ENCODE assay signal across 15 cellular contexts in genomic region chr6:33613794-33614166, GRCh38. TPM values are rescaled to one million over a fixed set of nuclear protein-coding genes. Genes with fewer than 3 reads are reported as not detected.
DNase-seq lines count a peak whose midpoint lies in the region; ATAC-seq, FAIRE-seq and TF ChIP-seq lines count a peak whose summit lies in the region.
"Had no signal": no experiment of that assay in that cellular context is flagged by ENCODE, and none has a peak within 500 bp of the region (broad histone marks: within the 10 kb centered on the region; RNA-seq: fewer than 3 reads in every experiment).

No MANE protein-coding gene starts in this region.

- DNase-seq in A549 (ENCODE audit: low read depth in 1 of 2, low spot score in 1 of 2) (no peak), HT1080 (ENCODE audit: low read depth) (peak; percentile 83), MCF 10A (ENCODE audit: unreplicated experiment) (peak; percentile 47), lower lobe of right lung (no peak), NCI-H345 (lab: John Stamatoyannopoulos, UW) (no peak), NCI-H2227 treated with DMSO at 0.1 percent for 48 hours (lab: John Stamatoyannopoulos, UW) (no peak)
- no peak for DNase-seq in stimulated activated CD4-positive, alpha-beta T cell treated with anti-CD3 and anti-CD28 coated beads, Interleukin-15, amount 100 ng/mL, for 24 hours
- no peak for DNase-seq in stimulated activated CD4-positive, alpha-beta T cell treated with anti-CD3 and anti-CD28 coated beads, Interleukin-12 subunit alpha, Interleukin-12 subunit beta, amount 100 ng/mL, for 4 hours
- DNase-seq: AML-193, GF-D8, natural killer cell, NCI-H82, T-helper 9 cell had no signal

- POLR2A ChIA-PET in A549 (lab: Yijun Ruan, JAX) = no interaction called here
- POLR2A ChIA-PET in MCF 10A (lab: Yijun Ruan, JAX) = interaction anchor here (0.6 to 1.4 kb wide), 4 partner anchors 9 to 1961 kb away, joined by 3 to 5 read pairs (median 4); partner anchors contain the start of gene BAG6

- FAIRE-seq in A549 (lab: Jason Lieb, UNC) = no peak

- H3K27ac Mint-ChIP-seq in MCF 10A (ENCODE audit: low read depth, unreplicated experiment) = peak overlapping the region; percentile 2
- H3K27ac Mint-ChIP-seq: natural killer cell had no signal

- H3K36me3 ChIP-seq in lower lobe of right lung = no peaks in the 10 kb centered on the region
- H3K36me3 ChIP-seq: HAP-1 had no signal

- WGBS in A549 (ENCODE audit: missing lambda C conversion rate) = 24% methylated on average over 4 of the region's 10 CpGs

- H3K4me1 Mint-ChIP-seq in MCF 10A (ENCODE audit: insufficient read depth, unreplicated experiment) = peaks cover 34% of the 10 kb centered on the region

- TF ChIP-seq RAD21 in A549 (conservative IDR thresholded peaks at IDR 0.05 in 1 of 2, IDR thresholded peaks at IDR 0.05 in 1 of 2) = no peak

- H3K27ac ChIP-seq in A549 = peak overlapping the region; percentile 42 to 65; a peak in 4 of 6 replicates
- no peak overlapping the region for H3K27ac ChIP-seq in lower lobe of right lung
- H3K27ac ChIP-seq: HL-60 had no signal

- intact Hi-C loops in MCF 10A (cut with micrococcal nuclease) = no loop called here
- intact Hi-C loops in lower lobe of right lung (cut with DNase I) = no loop called here

- no peak overlapping the region for H3K4me3 ChIP-seq in A549
- no peak overlapping the region for H3K4me3 ChIP-seq in lower lobe of right lung
- H3K4me3 ChIP-seq: HAP-1 had no signal

- no peaks in the 10 kb centered on the region for H3K36me3 Mint-ChIP-seq in MCF 10A (ENCODE audit: insufficient read depth, unreplicated experiment)
- H3K36me3 Mint-ChIP-seq: natural killer cell had no signal

- no peaks in the 10 kb centered on the region for H3K9me3 Mint-ChIP-seq in MCF 10A (ENCODE audit: unreplicated experiment)
- H3K9me3 Mint-ChIP-seq: natural killer cell had no signal

- H3K4me2 ChIP-seq in A549 = peak overlapping the region; percentile 36

- no peak overlapping the region for H3K4me3 Mint-ChIP-seq in MCF 10A (ENCODE audit: unreplicated experiment)
- H3K4me3 Mint-ChIP-seq: natural killer cell had no signal

- ATAC-seq in A549 = peak; percentile 33; a peak in 4 of 6 replicates
- ATAC-seq in lower lobe of right lung = peak; percentile 16 to 27
- ATAC-seq: natural killer cell had no signal

- CTCF ChIA-PET in A549 (lab: Yijun Ruan, JAX) (interaction anchor here (0.6 to 2.7 kb wide), 7 partner anchors 11 to 56 kb away, joined by 3 to 10 read pairs (median 3); no protein-coding TSS in a partner anchor), MCF 10A (lab: Yijun Ruan, JAX) (interaction anchor here (0.7 to 2.1 kb wide), 7 partner anchors 12 to 223 kb away, joined by 3 to 11 read pairs (median 4); no protein-coding TSS in a partner anchor)

- no peak for TF ChIP-seq EP300 in A549 (IDR thresholded peaks at IDR 0.05)

- H3K4me1 ChIP-seq in A549 (peaks cover 50% of the 10 kb centered on the region), lower lobe of right lung (peaks cover 18% of the 10 kb centered on the region)
- H3K4me1 ChIP-seq: HAP-1 had no signal

- no peaks in the 10 kb centered on the region for H3K27me3 ChIP-seq in lower lobe of right lung (ENCODE audit: low read depth)

- H3K27me3 Mint-ChIP-seq in MCF 10A (ENCODE audit: insufficient read depth, unreplicated experiment) = no peaks in the 10 kb centered on the region

- no peak for TF ChIP-seq CTCF in A549 (IDR thresholded peaks at IDR 0.05)
- TF ChIP-seq CTCF in MCF 10A (IDR thresholded peaks at IDR 0.05; ENCODE audit: unreplicated experiment) = no peak
- no peak for TF ChIP-seq CTCF in lower lobe of right lung (IDR thresholded peaks at IDR 0.05)

- TF ChIP-seq POLR2A in A549 (IDR thresholded peaks at IDR 0.05; ENCODE audit: low read length) = no peak

- H3K9me3 ChIP-seq in A549 = no peaks in the 10 kb centered on the region
- H3K9me3 ChIP-seq in lower lobe of right lung = no peaks in the 10 kb centered on the region
- H3K9me3 ChIP-seq: HAP-1 had no signal

- BruUV-seq in MCF 10A (replicated peaks; lab: Mats Ljungman, UMichigan) = no TSS peak

TF ChIP-seq in A549, 52 proteins besides CTCF, POLR2A, EP300 and RAD21:
- TF ChIP-seq BHLHE40 (IDR thresholded peaks at IDR 0.05; ENCODE audit: low read depth, low read length) (no peak), PBX3 (IDR thresholded peaks at IDR 0.05) (no peak), ELK1 (IDR thresholded peaks at IDR 0.05; ENCODE audit: low read depth, low read length) (no peak), USF2 (IDR thresholded peaks at IDR 0.05) (no peak), ESRRA (IDR thresholded peaks at IDR 0.05; ENCODE audit: borderline replicate concordance, low read length) (no peak), NFE2L2 (conservative IDR thresholded peaks at IDR 0.05; ENCODE audit: low read length) (no peak), HOXB5 (CRISPR knock-in tag; IDR thresholded peaks at IDR 0.05) (no peak), MAFK (IDR thresholded peaks at IDR 0.05; ENCODE audit: partially characterized antibody) (no peak), ZC3H11A (IDR thresholded peaks at IDR 0.05) (no peak), CBX8 (IDR thresholded peaks at IDR 0.05) (no peak), JUN (IDR thresholded peaks at IDR 0.05) (no peak), CHD2 (IDR thresholded peaks at IDR 0.05; ENCODE audit: low read length, partially characterized antibody) (no peak), TFCP2L1 (CRISPR knock-in tag; IDR thresholded peaks at IDR 0.05) (no peak), E2F6 (IDR thresholded peaks at IDR 0.05; ENCODE audit: borderline replicate concordance, low read depth) (no peak), HES2 (IDR thresholded peaks at IDR 0.05) (no peak), RCOR1 (IDR thresholded peaks at IDR 0.05; ENCODE audit: low read depth, low read length) (no peak)

RNA-seq across cellular contexts. Expression of gene ITPR3, which starts 7.3 kb away (rescaled TPM):
- polyA plus RNA-seq in A549 (2011; rRNA removed) (17.6 and 19.1 TPM in 2 replicates), A549 (2017; fragmentation: RNase III; extraction: RNeasy Plus Mini Kit Qiagen cat#74134 plus additional on column Dnase treatment) (19.0 to 20.8 TPM (median 20.7 TPM) in 3 replicates)
- 25.0 and 29.1 TPM in 2 replicates for polyA plus RNA-seq in A549 (2012; cell fraction: cytosol; rRNA removed)
- polyA plus RNA-seq in A549 (2012; cell fraction: nucleus; rRNA removed) = 77.0 and 104 TPM in 2 replicates
- 29.3 and 39.6 TPM in 2 replicates for polyA minus RNA-seq in A549 (2011; rRNA and poly(A)+ RNA removed)
- total RNA-seq in HT1080 (2014; rRNA removed; shearing (Covaris generic)) = 32.5 and 38.3 TPM in 2 replicates
- polyA plus RNA-seq in HT1080 (2015; cell fraction: cytosol; rRNA removed) = 24.5 and 28.2 TPM in 2 replicates
- 91.5 and 101 TPM in 2 replicates for polyA plus RNA-seq in HT1080 (2015; cell fraction: nucleus; rRNA removed)
- total RNA-seq in MCF 10A (2022) (86.9 and 109 TPM in 2 replicates), lower lobe of right lung (74.7 TPM)

RNA-seq across cellular contexts. Expression of gene BAK1, which starts 33.7 kb away (rescaled TPM):
- polyA plus RNA-seq in A549 (2011; rRNA removed) (11.9 and 12.6 TPM in 2 replicates), A549 (2017; fragmentation: RNase III; extraction: RNeasy Plus Mini Kit Qiagen cat#74134 plus additional on column Dnase treatment) (16.9 to 19.0 TPM (median 18.8 TPM) in 3 replicates)
- polyA plus RNA-seq in A549 (2012; cell fraction: cytosol; rRNA removed) = 11.5 and 16.6 TPM in 2 replicates
- 13.1 and 13.6 TPM in 2 replicates for polyA plus RNA-seq in A549 (2012; cell fraction: nucleus; rRNA removed)
- 17.3 and 20.9 TPM in 2 replicates for polyA minus RNA-seq in A549 (2011; rRNA and poly(A)+ RNA removed)
- total RNA-seq in HT1080 (2014; rRNA removed; shearing (Covaris generic)) = 20.8 and 23.6 TPM in 2 replicates
- 23.8 and 25.2 TPM in 2 replicates for polyA plus RNA-seq in HT1080 (2015; cell fraction: cytosol; rRNA removed)
- polyA plus RNA-seq in HT1080 (2015; cell fraction: nucleus; rRNA removed) = 19.1 and 19.3 TPM in 2 replicates
- total RNA-seq in MCF 10A (2022) (45.8 and 57.7 TPM in 2 replicates), lower lobe of right lung (22.3 TPM)

Comparison
In these comparisons a context has a peak if more than half of its experiments do, and no peak if none do; other contexts are left out.
1. DNase-seq: peak in HT1080 (single experiment) and MCF 10A (single experiment); none in A549 (0 of 2), lower lobe of right lung (single experiment), stimulated activated CD4-positive, alpha-beta T cell treated with anti-CD3 and anti-CD28 coated beads, Interleukin-15, amount 100 ng/mL, for 24 hours (single experiment), stimulated activated CD4-positive, alpha-beta T cell treated with anti-CD3 and anti-CD28 coated beads, Interleukin-12 subunit alpha, Interleukin-12 subunit beta, amount 100 ng/mL, for 4 hours (single experiment), NCI-H345 (single experiment) and NCI-H2227 treated with DMSO at 0.1 percent for 48 hours (single experiment).